In the genomic region with DNA sequence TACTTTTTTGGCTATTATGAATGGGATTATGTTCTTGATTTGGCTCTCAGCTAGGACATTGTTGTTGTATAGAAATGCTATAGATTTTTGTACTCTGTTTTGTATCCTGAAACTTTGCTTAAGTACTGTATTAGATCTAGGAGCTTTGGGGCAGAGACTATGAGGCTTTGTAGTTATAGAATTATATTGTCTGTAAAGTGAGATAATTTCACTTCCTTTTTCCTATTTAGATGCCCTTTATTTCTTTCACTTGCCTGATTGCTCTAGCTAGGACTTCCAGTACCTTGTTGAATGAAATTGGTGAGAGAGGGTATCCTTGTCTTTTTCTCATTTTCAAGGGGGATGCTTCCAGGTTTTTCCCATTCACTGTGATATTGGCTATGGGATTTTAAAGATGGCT, we compare ENCODE assay signal across 1 cellular context.
TF ChIP-seq lines count a peak whose summit lies in the region.

No MANE protein-coding gene starts in this region.

TF ChIP-seq in GM12878, 131 proteins besides CTCF, POLR2A, EP300 and RAD21:
- TF ChIP-seq SMARCA5 (IDR thresholded peaks at IDR 0.05) = no peak
- 0 out of 2 replicates have a peak, but pooled peaks have one; percentile 28 for TF ChIP-seq DPF2 (IDR thresholded peaks at IDR 0.05)
- peak; percentile 70; the same call in 1 of the 2 replicates for TF ChIP-seq SPI1 (IDR thresholded peaks at IDR 0.05; ENCODE audit: borderline replicate concordance, insufficient read depth, low read depth, low read length)
- TF ChIP-seq, protein P1, sequence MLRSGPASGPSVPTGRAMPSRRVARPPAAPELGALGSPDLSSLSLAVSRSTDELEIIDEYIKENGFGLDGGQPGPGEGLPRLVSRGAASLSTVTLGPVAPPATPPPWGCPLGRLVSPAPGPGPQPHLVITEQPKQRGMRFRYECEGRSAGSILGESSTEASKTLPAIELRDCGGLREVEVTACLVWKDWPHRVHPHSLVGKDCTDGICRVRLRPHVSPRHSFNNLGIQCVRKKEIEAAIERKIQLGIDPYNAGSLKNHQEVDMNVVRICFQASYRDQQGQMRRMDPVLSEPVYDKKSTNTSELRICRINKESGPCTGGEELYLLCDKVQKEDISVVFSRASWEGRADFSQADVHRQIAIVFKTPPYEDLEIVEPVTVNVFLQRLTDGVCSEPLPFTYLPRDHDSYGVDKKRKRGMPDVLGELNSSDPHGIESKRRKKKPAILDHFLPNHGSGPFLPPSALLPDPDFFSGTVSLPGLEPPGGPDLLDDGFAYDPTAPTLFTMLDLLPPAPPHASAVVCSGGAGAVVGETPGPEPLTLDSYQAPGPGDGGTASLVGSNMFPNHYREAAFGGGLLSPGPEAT (IDR thresholded peaks at IDR 0.05; ENCODE audit: low read depth) = 0 out of 2 replicates have a peak, but pooled peaks have one; percentile 16
